1 cellular context compared by ENCODE assay signal in the genomic region with DNA sequence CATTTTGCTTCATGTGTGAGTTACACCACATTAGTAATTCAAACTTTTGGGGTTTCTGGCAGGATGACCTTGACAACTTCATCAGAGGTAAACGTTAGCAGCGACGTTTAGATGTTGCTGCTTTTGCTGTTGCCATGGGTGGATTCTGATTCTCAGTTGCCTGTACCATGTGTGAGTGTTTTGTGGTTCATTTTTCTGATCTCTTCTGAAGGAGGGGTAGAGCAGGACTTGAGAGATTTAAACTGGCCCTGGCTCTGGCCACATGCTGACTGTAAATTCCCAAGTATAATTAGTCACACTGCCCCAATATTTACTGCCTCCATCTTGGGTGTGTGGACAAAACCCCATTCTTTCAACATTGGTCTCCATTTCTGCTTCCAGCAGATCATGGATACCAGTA.
TF ChIP-seq lines count a peak whose summit lies in the region.

No MANE protein-coding gene starts in this region.

TF ChIP-seq in IMR-90, 13 proteins besides CTCF, POLR2A, EP300 and RAD21:
- TF ChIP-seq, protein P1, sequence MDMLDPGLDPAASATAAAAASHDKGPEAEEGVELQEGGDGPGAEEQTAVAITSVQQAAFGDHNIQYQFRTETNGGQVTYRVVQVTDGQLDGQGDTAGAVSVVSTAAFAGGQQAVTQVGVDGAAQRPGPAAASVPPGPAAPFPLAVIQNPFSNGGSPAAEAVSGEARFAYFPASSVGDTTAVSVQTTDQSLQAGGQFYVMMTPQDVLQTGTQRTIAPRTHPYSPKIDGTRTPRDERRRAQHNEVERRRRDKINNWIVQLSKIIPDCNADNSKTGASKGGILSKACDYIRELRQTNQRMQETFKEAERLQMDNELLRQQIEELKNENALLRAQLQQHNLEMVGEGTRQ (IDR thresholded peaks at IDR 0.05; ENCODE audit: low read depth, low read length): no peak
- TF ChIP-seq, protein P2, sequence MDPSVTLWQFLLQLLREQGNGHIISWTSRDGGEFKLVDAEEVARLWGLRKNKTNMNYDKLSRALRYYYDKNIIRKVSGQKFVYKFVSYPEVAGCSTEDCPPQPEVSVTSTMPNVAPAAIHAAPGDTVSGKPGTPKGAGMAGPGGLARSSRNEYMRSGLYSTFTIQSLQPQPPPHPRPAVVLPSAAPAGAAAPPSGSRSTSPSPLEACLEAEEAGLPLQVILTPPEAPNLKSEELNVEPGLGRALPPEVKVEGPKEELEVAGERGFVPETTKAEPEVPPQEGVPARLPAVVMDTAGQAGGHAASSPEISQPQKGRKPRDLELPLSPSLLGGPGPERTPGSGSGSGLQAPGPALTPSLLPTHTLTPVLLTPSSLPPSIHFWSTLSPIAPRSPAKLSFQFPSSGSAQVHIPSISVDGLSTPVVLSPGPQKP (IDR thresholded peaks at IDR 0.05; ENCODE audit: borderline replicate concordance, low read depth, low read length): no peak
